Comparison of ENCODE assay signal across 23 cellular contexts in the genomic region with DNA sequence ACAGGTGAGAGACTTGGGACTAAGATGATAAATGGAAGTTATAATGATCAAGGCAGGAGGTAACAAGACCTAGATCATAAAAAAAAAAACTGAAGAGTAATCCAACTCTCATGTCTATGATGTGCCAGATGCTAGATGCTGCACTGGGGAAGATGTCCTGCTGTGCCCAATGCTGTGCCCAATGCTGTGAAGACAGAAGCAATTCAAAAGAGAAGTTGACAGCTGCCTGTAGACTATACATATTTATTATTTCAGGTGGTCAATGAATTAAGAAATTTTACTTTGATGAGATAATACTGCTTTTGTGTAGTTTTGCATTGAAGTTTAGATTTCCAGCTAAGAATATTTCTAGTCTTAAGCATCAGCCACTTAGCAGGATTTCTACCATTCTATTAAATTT.
"Had no signal": no experiment of that assay in that cellular context is flagged by ENCODE, and none has a peak within 500 bp of the region (broad histone marks: within the 10 kb centered on the region; RNA-seq: fewer than 3 reads in every experiment).

No MANE protein-coding gene starts in this region.

- H3K36me3 ChIP-seq: colonic mucosa, lower lobe of right lung, right lobe of liver, WERI-Rb-1 had no signal

- H3K4me1 ChIP-seq: colonic mucosa, lower lobe of right lung had no signal

- DNase-seq: activated CD4-positive, alpha-beta T cell treated with anti-CD3 and anti-CD28 coated beads for 48 hours; activated CD4-positive, alpha-beta T cell treated with anti-CD3 and anti-CD28 coated beads, Interleukin-2, amount 50 U/mL, for 48 hours; activated CD8-positive, alpha-beta memory T cell treated with anti-CD3 and anti-CD28 coated beads for 24 hours; activated effector memory CD4-positive, alpha-beta T cell treated with Interleukin-2 at 50 U/mL for 16 hours; activated naive CD4-positive, alpha-beta T cell treated with Interleukin-2 at 50 U/mL for 16 hours; anterior cingulate cortex; colonic mucosa; effector CD8-positive, alpha-beta T cell; kidney; left colon; lower lobe of right lung; mesendoderm; natural killer cell; posterior cingulate gyrus; right lobe of liver; stimulated activated CD4-positive, alpha-beta T cell treated with anti-CD3 and anti-CD28 coated beads, Interleukin-2, amount 100 ng/mL, for 48 hours; stimulated activated naive CD4-positive, alpha-beta T cell treated with Interleukin-2 at 50 U/mL for 16 hours; T1000; WERI-Rb-1 had no signal

- H3K9me3 ChIP-seq: colonic mucosa, lower lobe of right lung, right lobe of liver had no signal

- H3K36me3 Mint-ChIP-seq: natural killer cell had no signal

- H3K27me3 Mint-ChIP-seq: activated naive CD8-positive, alpha-beta T cell had no signal

- H3K9me3 Mint-ChIP-seq: natural killer cell had no signal

- H3K27me3 ChIP-seq: colonic mucosa, hepatocyte, right lobe of liver, tibial nerve had no signal

- H3K4me3 ChIP-seq: colonic mucosa, hepatocyte, lower lobe of right lung, right lobe of liver, tibial nerve had no signal

- H3K27ac ChIP-seq: colonic mucosa, hepatocyte, lower lobe of right lung, tibial nerve, WERI-Rb-1 had no signal

- H3K4me3 Mint-ChIP-seq: activated naive CD8-positive, alpha-beta T cell; natural killer cell had no signal

- H3K27ac Mint-ChIP-seq: activated naive CD8-positive, alpha-beta T cell; natural killer cell had no signal

- ATAC-seq: activated CD4-positive, CD25-positive, alpha-beta regulatory T cell treated with anti-CD3 and anti-CD28 coated beads, Interleukin-2, amount 50 U/mL, for 24 hours; left colon; lower lobe of right lung; natural killer cell had no signal
